ENCODE assay signal across 3 cellular contexts in genomic region chr3:105223815-105224214, GRCh38.
"Had no signal": no experiment of that assay in that cellular context is flagged by ENCODE, and none has a peak within 500 bp of the region (broad histone marks: within the 10 kb centered on the region; RNA-seq: fewer than 3 reads in every experiment).

No MANE protein-coding gene starts in this region.

- H3K4me3 ChIP-seq: GM12878 had no signal

- DNase-seq: GDM1, GF-D8 had no signal

- ATAC-seq: GM12878 had no signal
